ENCODE assay signal across 24 cellular contexts in the genomic region with DNA sequence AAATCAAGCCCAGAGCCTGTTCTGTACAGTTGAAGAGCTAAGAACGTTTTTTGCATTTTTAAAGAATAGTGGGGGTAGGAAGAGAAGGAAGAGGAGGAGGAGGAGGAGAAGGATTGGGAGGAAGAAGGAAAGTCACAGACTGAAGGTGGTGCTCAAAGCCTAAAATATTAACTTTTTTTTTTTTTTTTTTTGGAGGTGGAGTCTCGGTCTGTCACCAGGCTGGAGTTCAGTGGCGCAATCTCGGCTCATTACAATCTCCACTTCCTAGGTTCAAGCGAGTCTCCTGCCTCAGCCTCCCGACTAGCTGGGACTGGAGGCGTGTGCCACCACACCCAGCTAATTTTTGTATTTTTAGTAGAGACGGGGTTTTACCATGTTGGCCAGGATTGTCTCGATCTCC. TPM values are rescaled to one million over a fixed set of nuclear protein-coding genes. Genes with fewer than 3 reads are reported as not detected.
DNase-seq lines count a peak whose midpoint lies in the region; ATAC-seq and TF ChIP-seq lines count a peak whose summit lies in the region.
"Had no signal": no experiment of that assay in that cellular context is flagged by ENCODE, and none has a peak within 500 bp of the region (broad histone marks: within the 10 kb centered on the region; RNA-seq: fewer than 3 reads in every experiment).

No MANE protein-coding gene starts in this region.

- POLR2A ChIA-PET in PC-9 (lab: Charles Lee; ENCODE audit: unreplicated experiment), result interaction anchor here (0.7 kb wide), 1 partner anchor 392 kb away, joined by 6 read pairs; no protein-coding TSS in a partner anchor

- intact Hi-C loops in PC-9 (cut with micrococcal nuclease; ENCODE audit: unreplicated experiment), result no loop called here
- intact Hi-C loops in left colon (cut with DNase I, micrococcal nuclease), result no loop called here

- CTCF ChIA-PET in PC-9 (lab: Charles Lee), result no interaction called here

- H2AFZ ChIP-seq in ACC112 (ENCODE audit: low read length, unreplicated experiment), result no peak overlapping the region
- H2AFZ ChIP-seq in PC-9, result peak overlapping the region; percentile 64; the same call in 1 of the 2 replicates
- H2AFZ ChIP-seq in smooth muscle cell (ENCODE audit: low read depth), result no peak overlapping the region

- H3F3A ChIP-seq in PC-9 (ENCODE audit: insufficient read depth, low read depth) (peaks cover 6% of the 10 kb centered on the region), smooth muscle cell (ENCODE audit: low read depth) (no peaks in the 10 kb centered on the region)

- peak; percentile 10 to 44 for DNase-seq in PC-9
- DNase-seq in left colon, result no peak
- no peak for DNase-seq in smooth muscle cell (lab: John Stamatoyannopoulos, UW; ENCODE audit: unreplicated experiment)
- no peak for DNase-seq in germinal center (ENCODE audit: low spot score)
- no peak for DNase-seq in glomerular visceral epithelial cell (ENCODE audit: extremely low spot score)
- DNase-seq in NCI-H446 (lab: John Stamatoyannopoulos, UW), result no peak
- DNase-seq: ACHN; activated CD4-positive, alpha-beta T cell treated with anti-CD3 and anti-CD28 coated beads, Interleukin-2, amount 50 U/mL, for 1 hour; activated CD8-positive, alpha-beta memory T cell treated with anti-CD3 and anti-CD28 coated beads, Interleukin-2, amount 10 ng/mL, durations not matched to agents 7 days and 5 days; activated naive CD4-positive, alpha-beta T cell treated with anti-CD3 and anti-CD28 coated beads for 36 hours; amniotic stem cell; Caco-2; dermis blood vessel endothelial cell; kidney glomerular epithelial cell; NCI-H146; NCI-H2171; NCI-H524 treated with DMSO at 0.1 percent for 48 hours; stimulated activated CD4-positive, alpha-beta T cell treated with anti-CD3 and anti-CD28 coated beads, Interleukin-1b, Interleukin-23, amount 100 ng/mL, for 48 hours had no signal

- H3K4me2 ChIP-seq in PC-9 (peak overlapping the region; percentile 56), smooth muscle cell (no peak overlapping the region)
- H3K4me2 ChIP-seq: BLaER1 had no signal

- peak; percentile 57 for ATAC-seq in left colon
- ATAC-seq: activated CD8-positive, alpha-beta memory T cell treated with anti-CD3 and anti-CD28 coated beads, Interleukin-2, amount 10 ng/mL, durations not matched to agents 7 days and 5 days; SK-N-SH treated with all-trans-retinoic acid at 6 μM for 48 hours had no signal

- no peaks in the 10 kb centered on the region for H4K20me1 ChIP-seq in PC-9 (ENCODE audit: insufficient read depth)
- no peaks in the 10 kb centered on the region for H4K20me1 ChIP-seq in smooth muscle cell (ENCODE audit: low read depth)
- H4K20me1 ChIP-seq: BLaER1 had no signal

- H3K36me3 ChIP-seq in ACC112 (ENCODE audit: insufficient read depth, low read length) (no peaks in the 10 kb centered on the region), PC-9 (ENCODE audit: low read depth) (no peaks in the 10 kb centered on the region), smooth muscle cell (ENCODE audit: low read depth) (no peaks in the 10 kb centered on the region)
- H3K36me3 ChIP-seq: BLaER1, HAP-1 had no signal

- no peaks in the 10 kb centered on the region for H3K9me2 ChIP-seq in PC-9 (ENCODE audit: insufficient read depth)

- no peaks in the 10 kb centered on the region for H3K79me2 ChIP-seq in ACC112 (ENCODE audit: control insufficient read depth, insufficient read depth, low read length, unreplicated experiment)
- no peaks in the 10 kb centered on the region for H3K79me2 ChIP-seq in PC-9 (ENCODE audit: low read depth)
- no peaks in the 10 kb centered on the region for H3K79me2 ChIP-seq in smooth muscle cell (ENCODE audit: low read depth)

- 0 out of 2 replicates have a peak, but pooled peaks have one; percentile 10 for TF ChIP-seq RAD21 in Ishikawa (IDR thresholded peaks at IDR 0.05; ENCODE audit: low read depth)

- H3K27ac ChIP-seq in ACC112 (ENCODE audit: low read depth, low read length), result peak overlapping the region; percentile 78
- no peak overlapping the region for H3K27ac ChIP-seq in PC-9
- H3K27ac ChIP-seq in smooth muscle cell (ENCODE audit: low read depth), result no peak overlapping the region
- H3K27ac ChIP-seq: BLaER1, skin epidermis had no signal

- BruUV-seq in PC-9 (replicated peaks; lab: Mats Ljungman, UMichigan), result no TSS peak

- H3K9me3 ChIP-seq in PC-9 (ENCODE audit: insufficient read depth, low read depth) (no peaks in the 10 kb centered on the region), smooth muscle cell (replicated peaks; ENCODE audit: low read depth) (no peaks in the 10 kb centered on the region)
- H3K9me3 ChIP-seq: BLaER1, Caco-2, HAP-1 had no signal

- TF ChIP-seq CTCF in PC-9 (conservative IDR thresholded peaks at IDR 0.05) (0 out of 2 replicates have a peak, but pooled peaks have one; percentile 14), smooth muscle cell (IDR thresholded peaks at IDR 0.05; ENCODE audit: borderline replicate concordance, insufficient read depth, poor library complexity, severe bottlenecking) (no peak)

- WGBS in smooth muscle cell (ENCODE audit: low lambda C conversion rate), result 76% methylated on average over 9 of the region's 9 CpGs

- H3K27me3 ChIP-seq in ACC112 (ENCODE audit: insufficient read depth, low read length) (peaks cover 5% of the 10 kb centered on the region), PC-9 (ENCODE audit: insufficient read depth, low read depth) (peaks cover 12% of the 10 kb centered on the region), smooth muscle cell (ENCODE audit: low read depth) (no peaks in the 10 kb centered on the region)
- H3K27me3 ChIP-seq: BLaER1 had no signal

- H3K9ac ChIP-seq in smooth muscle cell (ENCODE audit: low read depth), result no peak overlapping the region
- H3K9ac ChIP-seq: BLaER1 had no signal

- TF ChIP-seq EP300 in Ishikawa (IDR thresholded peaks at IDR 0.05; ENCODE audit: borderline replicate concordance), result no peak

- no peak overlapping the region for H3K4me3 ChIP-seq in ACC112 (ENCODE audit: low read depth, low read length)
- peak overlapping the region; percentile 15; the same call in 1 of the 2 replicates for H3K4me3 ChIP-seq in PC-9
- no peak overlapping the region for H3K4me3 ChIP-seq in smooth muscle cell
- H3K4me3 ChIP-seq: BLaER1, HAP-1, skin epidermis had no signal

- H3K4me1 ChIP-seq in ACC112 (ENCODE audit: control insufficient read depth, insufficient read depth, low read length, unreplicated experiment) (peaks cover 15% of the 10 kb centered on the region), PC-9 (replicated peaks; ENCODE audit: insufficient read depth) (no peaks in the 10 kb centered on the region), smooth muscle cell (ENCODE audit: low read depth) (no peaks in the 10 kb centered on the region)
- H3K4me1 ChIP-seq: BLaER1, Caco-2, HAP-1 had no signal

TF ChIP-seq in Ishikawa, 13 proteins besides CTCF, POLR2A, EP300 and RAD21:
- TF ChIP-seq, protein P1, sequence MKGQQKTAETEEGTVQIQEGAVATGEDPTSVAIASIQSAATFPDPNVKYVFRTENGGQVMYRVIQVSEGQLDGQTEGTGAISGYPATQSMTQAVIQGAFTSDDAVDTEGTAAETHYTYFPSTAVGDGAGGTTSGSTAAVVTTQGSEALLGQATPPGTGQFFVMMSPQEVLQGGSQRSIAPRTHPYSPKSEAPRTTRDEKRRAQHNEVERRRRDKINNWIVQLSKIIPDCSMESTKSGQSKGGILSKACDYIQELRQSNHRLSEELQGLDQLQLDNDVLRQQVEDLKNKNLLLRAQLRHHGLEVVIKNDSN (IDR thresholded peaks at IDR 0.05), result no peak
- TF ChIP-seq, protein P2, sequence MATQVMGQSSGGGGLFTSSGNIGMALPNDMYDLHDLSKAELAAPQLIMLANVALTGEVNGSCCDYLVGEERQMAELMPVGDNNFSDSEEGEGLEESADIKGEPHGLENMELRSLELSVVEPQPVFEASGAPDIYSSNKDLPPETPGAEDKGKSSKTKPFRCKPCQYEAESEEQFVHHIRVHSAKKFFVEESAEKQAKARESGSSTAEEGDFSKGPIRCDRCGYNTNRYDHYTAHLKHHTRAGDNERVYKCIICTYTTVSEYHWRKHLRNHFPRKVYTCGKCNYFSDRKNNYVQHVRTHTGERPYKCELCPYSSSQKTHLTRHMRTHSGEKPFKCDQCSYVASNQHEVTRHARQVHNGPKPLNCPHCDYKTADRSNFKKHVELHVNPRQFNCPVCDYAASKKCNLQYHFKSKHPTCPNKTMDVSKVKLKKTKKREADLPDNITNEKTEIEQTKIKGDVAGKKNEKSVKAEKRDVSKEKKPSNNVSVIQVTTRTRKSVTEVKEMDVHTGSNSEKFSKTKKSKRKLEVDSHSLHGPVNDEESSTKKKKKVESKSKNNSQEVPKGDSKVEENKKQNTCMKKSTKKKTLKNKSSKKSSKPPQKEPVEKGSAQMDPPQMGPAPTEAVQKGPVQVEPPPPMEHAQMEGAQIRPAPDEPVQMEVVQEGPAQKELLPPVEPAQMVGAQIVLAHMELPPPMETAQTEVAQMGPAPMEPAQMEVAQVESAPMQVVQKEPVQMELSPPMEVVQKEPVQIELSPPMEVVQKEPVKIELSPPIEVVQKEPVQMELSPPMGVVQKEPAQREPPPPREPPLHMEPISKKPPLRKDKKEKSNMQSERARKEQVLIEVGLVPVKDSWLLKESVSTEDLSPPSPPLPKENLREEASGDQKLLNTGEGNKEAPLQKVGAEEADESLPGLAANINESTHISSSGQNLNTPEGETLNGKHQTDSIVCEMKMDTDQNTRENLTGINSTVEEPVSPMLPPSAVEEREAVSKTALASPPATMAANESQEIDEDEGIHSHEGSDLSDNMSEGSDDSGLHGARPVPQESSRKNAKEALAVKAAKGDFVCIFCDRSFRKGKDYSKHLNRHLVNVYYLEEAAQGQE (IDR thresholded peaks at IDR 0.05; ENCODE audit: low read depth), result no peak
- TF ChIP-seq ZBTB7A (IDR thresholded peaks at IDR 0.05; ENCODE audit: low read depth) (no peak), CEBPB (IDR thresholded peaks at IDR 0.05) (0 out of 2 replicates have a peak, but pooled peaks have one; percentile 6), FOXM1 (IDR thresholded peaks at IDR 0.05; ENCODE audit: borderline replicate concordance, low read depth) (no peak), NFIC (IDR thresholded peaks at IDR 0.05) (no peak)
- TF ChIP-seq, protein P3, sequence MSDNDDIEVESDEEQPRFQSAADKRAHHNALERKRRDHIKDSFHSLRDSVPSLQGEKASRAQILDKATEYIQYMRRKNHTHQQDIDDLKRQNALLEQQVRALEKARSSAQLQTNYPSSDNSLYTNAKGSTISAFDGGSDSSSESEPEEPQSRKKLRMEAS (IDR thresholded peaks at IDR 0.05), result no peak

RNA-seq across cellular contexts. Expression of a gene that starts 18.3 kb away (rescaled TPM):
- total RNA-seq in PC-9 (2021), result 3.1 and 3.4 TPM in 2 replicates
- 1 to 10 TPM; 2.9 to 4.6 TPM for total RNA-seq in left colon
- 3.1 and 3.4 TPM in 2 replicates for total RNA-seq in smooth muscle cell
- polyA plus RNA-seq in smooth muscle cell, result 5.0 and 6.6 TPM in 2 replicates

Comparison
In these comparisons a context has a peak if more than half of its experiments do, and no peak if none do; other contexts are left out.
1. DNase-seq: peak in PC-9 (2 of 2); none in left colon (0 of 2), smooth muscle cell (single experiment), germinal center (single experiment), glomerular visceral epithelial cell (single experiment) and NCI-H446 (0 of 2).